ENCODE assay signal across 9 cellular contexts in genomic region chr19:3687774-3688706, GRCh38. TPM values are rescaled to one million over a fixed set of nuclear protein-coding genes. Genes with fewer than 3 reads are reported as not detected.
DNase-seq lines count a peak whose midpoint lies in the region; ATAC-seq lines count a peak whose summit lies in the region.
"Had no signal": no experiment of that assay in that cellular context is flagged by ENCODE, and none has a peak within 500 bp of the region (broad histone marks: within the 10 kb centered on the region; RNA-seq: fewer than 3 reads in every experiment).

No MANE protein-coding gene starts in this region.

- H3K4me1 ChIP-seq in thymus (ENCODE audit: control insufficient read depth, insufficient read depth, low read length), result peaks cover 8% of the 10 kb centered on the region
- H3K4me1 ChIP-seq: foreskin keratinocyte had no signal

- ATAC-seq in GM18867 (IDR thresholded peaks at IDR 0.05; ENCODE audit: unreplicated experiment), result no peak
- no peak for ATAC-seq in HG03045 (IDR thresholded peaks at IDR 0.05; ENCODE audit: unreplicated experiment)
- ATAC-seq: foreskin keratinocyte had no signal

- peak overlapping the region; percentile 42 for H3K4me3 ChIP-seq in thymus (ENCODE audit: low read length)

- H3K27ac ChIP-seq in layer of hippocampus (ENCODE audit: low read depth, low read length) (peak overlapping the region; percentile 10), thymus (ENCODE audit: low read depth) (peak overlapping the region; percentile 46)
- H3K27ac ChIP-seq: foreskin keratinocyte had no signal

- no peaks in the 10 kb centered on the region for H3K9me3 ChIP-seq in thymus (ENCODE audit: control insufficient read depth)

- no peaks in the 10 kb centered on the region for H3K27me3 ChIP-seq in layer of hippocampus (ENCODE audit: control insufficient read depth, insufficient read depth, low read length)
- no peaks in the 10 kb centered on the region for H3K27me3 ChIP-seq in thymus (ENCODE audit: control insufficient read depth, insufficient read depth)
- H3K27me3 ChIP-seq: foreskin keratinocyte had no signal

- DNase-seq in activated gamma-delta T cell treated with Interleukin-2 at 50 U/mL for 16 hours (peak; percentile 42), activated gamma-delta T cell (lab: John Stamatoyannopoulos, UW) (no peak), inferior parietal cortex (ENCODE audit: extremely low spot score) (no peak)
- peak; percentile 15 for DNase-seq in activated gamma-delta T cell treated with anti-CD3 and anti-CD28 coated beads, Interleukin-2, amount 50 U/mL, for 16 hours (ENCODE audit: low read depth)

- H3K36me3 ChIP-seq in thymus (ENCODE audit: control insufficient read depth, insufficient read depth), result peaks cover 5% of the 10 kb centered on the region

- 9% methylated on average over 55 of the region's 55 CpGs for WGBS in thymus

RNA-seq across cellular contexts. Expression of gene PIP5K1C, which starts 12.2 kb away (rescaled TPM):
- 14.0 TPM for polyA plus RNA-seq in thymus

RNA-seq across cellular contexts. Expression of gene TJP3, which starts 20.1 kb away (rescaled TPM):
- polyA plus RNA-seq in thymus, result 3.3 TPM
- polyA plus RNA-seq: foreskin keratinocyte had no signal

Comparison
In these comparisons a context has a peak if more than half of its experiments do, and no peak if none do; other contexts are left out.
1. DNase-seq: peak in activated gamma-delta T cell treated with Interleukin-2 at 50 U/mL for 16 hours (single experiment) and activated gamma-delta T cell treated with anti-CD3 and anti-CD28 coated beads, Interleukin-2, amount 50 U/mL, for 16 hours (single experiment); none in activated gamma-delta T cell (single experiment) and inferior parietal cortex (single experiment).